In genomic region chr3:128167646-128167972, GRCh38 we compare ENCODE assay signal across 18 cellular contexts.
"Had no signal": no experiment of that assay in that cellular context is flagged by ENCODE, and none has a peak within 500 bp of the region (broad histone marks: within the 10 kb centered on the region; RNA-seq: fewer than 3 reads in every experiment).

No MANE protein-coding gene starts in this region.

- ATAC-seq: natural killer cell treated with Interleukin-12 subunit alpha and Interleukin-12 subunit beta and Interleukin-15 and Interleukin-18, amount 100 ng/mL, for 72 hours had no signal

- H3K4me3 Mint-ChIP-seq: activated naive CD4-positive, alpha-beta T cell treated with anti-CD3 and anti-CD28 coated beads, Interleukin-2, amount 50 U/mL, for 24 hours; activated T-cell treated with anti-CD3 and anti-CD28 coated beads, Interleukin-2, amount 50 U/mL, for 24 hours; memory B cell; natural killer cell treated with Interleukin-12 subunit alpha and Interleukin-12 subunit beta and Interleukin-15 and Interleukin-18, amount 100 ng/mL, for 72 hours; T-helper 2 cell treated with Interferon-gamma antibody and Interleukin-4, amounts not matched to agents 5 μg/mL and 100 μg/mL, for 36 hours had no signal

- H3K27me3 Mint-ChIP-seq: activated naive CD4-positive, alpha-beta T cell treated with anti-CD3 and anti-CD28 coated beads, Interleukin-2, amount 50 U/mL, for 24 hours; activated T-cell treated with anti-CD3 and anti-CD28 coated beads, Interleukin-2, amount 50 U/mL, for 24 hours; memory B cell; natural killer cell treated with Interleukin-12 subunit alpha and Interleukin-12 subunit beta and Interleukin-15 and Interleukin-18, amount 100 ng/mL, for 72 hours had no signal

- FAIRE-seq: frontal cortex, islet of Langerhans had no signal

- H3K36me3 Mint-ChIP-seq: natural killer cell treated with Interleukin-12 subunit alpha and Interleukin-12 subunit beta and Interleukin-15 and Interleukin-18, amount 100 ng/mL, for 72 hours had no signal

- H3K9me3 Mint-ChIP-seq: activated naive CD4-positive, alpha-beta T cell treated with anti-CD3 and anti-CD28 coated beads, Interleukin-2, amount 50 U/mL, for 24 hours; activated T-cell treated with anti-CD3 and anti-CD28 coated beads, Interleukin-2, amount 50 U/mL, for 24 hours; memory B cell; natural killer cell treated with Interleukin-12 subunit alpha and Interleukin-12 subunit beta and Interleukin-15 and Interleukin-18, amount 100 ng/mL, for 72 hours; T-helper 2 cell treated with Interferon-gamma antibody and Interleukin-4, amounts not matched to agents 5 μg/mL and 100 μg/mL, for 36 hours had no signal

- H3K4me1 ChIP-seq: tibial artery had no signal

- H3K9me3 ChIP-seq: adrenal gland, ovary, tibial artery had no signal

- H3K27ac Mint-ChIP-seq: activated naive CD4-positive, alpha-beta T cell treated with anti-CD3 and anti-CD28 coated beads, Interleukin-2, amount 50 U/mL, for 24 hours; activated T-cell treated with anti-CD3 and anti-CD28 coated beads, Interleukin-2, amount 50 U/mL, for 24 hours; memory B cell; natural killer cell treated with Interleukin-12 subunit alpha and Interleukin-12 subunit beta and Interleukin-15 and Interleukin-18, amount 100 ng/mL, for 72 hours; T-helper 2 cell treated with Interferon-gamma antibody and Interleukin-4, amounts not matched to agents 5 μg/mL and 100 μg/mL, for 36 hours had no signal

- H3K36me3 ChIP-seq: adrenal gland, ovary had no signal

- DNase-seq: activated effector memory CD4-positive, alpha-beta T cell treated with anti-CD3 and anti-CD28 coated beads, Interleukin-2, amount 50 U/mL, for 16 hours; activated T-cell treated with anti-CD3 and anti-CD28 coated beads, Interleukin-2, amount 50 U/mL, for 24 hours; adrenal gland; central memory CD4-positive, alpha-beta T cell; cortex of kidney; effector memory CD4-positive, alpha-beta T cell; ovary; SIG-M5; stimulated activated CD4-positive, alpha-beta T cell treated with anti-CD3 and anti-CD28 coated beads, Interleukin-4, amount 100 ng/mL, for 1 hour; stimulated activated naive CD4-positive, alpha-beta T cell; tibial artery had no signal

- H3K4me3 ChIP-seq: adrenal gland, ovary, tibial artery had no signal

- H3K27me3 ChIP-seq: adrenal gland, ovary, tibial artery had no signal

- H3K27ac ChIP-seq: adrenal gland, epithelial cell of prostate, ovary, tibial artery had no signal
